15 cellular contexts compared by ENCODE assay signal in genomic region chr2:118989481-118989880, GRCh38. TPM values are rescaled to one million over a fixed set of nuclear protein-coding genes. Genes with fewer than 3 reads are reported as not detected.
A peak's percentile ranks its signal among the peaks of the same experiment; 100 is the strongest.
DNase-seq lines count a peak whose midpoint lies in the region; ATAC-seq lines count a peak whose summit lies in the region.
"Had no signal": no experiment of that assay in that cellular context is flagged by ENCODE, and none has a peak within 500 bp of the region (broad histone marks: within the 10 kb centered on the region; RNA-seq: fewer than 3 reads in every experiment).

No MANE protein-coding gene starts in this region.

- peak; percentile 2 for DNase-seq in activated CD4-positive, alpha-beta memory T cell treated with anti-CD3 and anti-CD28 coated beads, Interleukin-2, amount 10 ng/mL, durations not matched to agents 7 days and 5 days
- DNase-seq in activated CD4-positive, alpha-beta memory T cell treated with anti-CD3 and anti-CD28 coated beads for 36 hours: no peak
- DNase-seq in stimulated activated naive B cell treated with anti-CD40 and anti-IgM and Interleukin-4, amounts not matched to agents 10 μg/mL and 1 μg/mL and 100 μg/mL, for 72 hours: no peak
- no peak for DNase-seq in NCI-H526 (lab: John Stamatoyannopoulos, UW)
- DNase-seq in activated T-cell treated with anti-CD3 and anti-CD28 coated beads, Interleukin-2, amount 50 U/mL, for 1 hour: no peak
- no peak for DNase-seq in anterior cingulate cortex (lab: John Stamatoyannopoulos, UW)
- DNase-seq: effector memory CD4-positive, alpha-beta T cell; IMR-90; kidney glomerular epithelial cell; NCI-H748 treated with DMSO at 0.1 percent for 48 hours; SHP77 treated with DMSO at 0.1 percent for 48 hours had no signal

- CTCF ChIA-PET in activated CD4-positive, alpha-beta memory T cell treated with anti-CD3 and anti-CD28 coated beads, Interleukin-2, amount 10 ng/mL, durations not matched to agents 7 days and 5 days (lab: Charles Lee): no interaction called here
- CTCF ChIA-PET in activated CD4-positive, alpha-beta memory T cell treated with anti-CD3 and anti-CD28 coated beads for 36 hours (lab: Charles Lee): no interaction called here

- intact Hi-C loops in activated CD4-positive, alpha-beta memory T cell treated with anti-CD3 and anti-CD28 coated beads for 36 hours (cut with micrococcal nuclease): no loop called here

- no peaks in the 10 kb centered on the region for H3K9me3 Mint-ChIP-seq in activated CD4-positive, alpha-beta memory T cell treated with anti-CD3 and anti-CD28 coated beads, Interleukin-2, amount 10 ng/mL, durations not matched to agents 7 days and 5 days
- no peaks in the 10 kb centered on the region for H3K9me3 Mint-ChIP-seq in activated CD4-positive, alpha-beta memory T cell treated with anti-CD3 and anti-CD28 coated beads for 36 hours
- H3K9me3 Mint-ChIP-seq in stimulated activated naive B cell treated with anti-CD40 and anti-IgM and Interleukin-4, amounts not matched to agents 10 μg/mL and 1 μg/mL and 100 μg/mL, for 72 hours: peaks cover 0 to 2% of the 10 kb centered on the region in 2 donors
- H3K9me3 Mint-ChIP-seq: CD8-positive, alpha-beta T cell had no signal

- no peak overlapping the region for H3K27ac Mint-ChIP-seq in activated CD4-positive, alpha-beta memory T cell treated with anti-CD3 and anti-CD28 coated beads, Interleukin-2, amount 10 ng/mL, durations not matched to agents 7 days and 5 days
- no peak overlapping the region for H3K27ac Mint-ChIP-seq in activated CD4-positive, alpha-beta memory T cell treated with anti-CD3 and anti-CD28 coated beads for 36 hours
- H3K27ac Mint-ChIP-seq in stimulated activated naive B cell treated with anti-CD40 and anti-IgM and Interleukin-4, amounts not matched to agents 10 μg/mL and 1 μg/mL and 100 μg/mL, for 72 hours: no peak overlapping the region
- H3K27ac Mint-ChIP-seq: CD8-positive, alpha-beta T cell had no signal

- POLR2A ChIA-PET in activated CD4-positive, alpha-beta memory T cell treated with anti-CD3 and anti-CD28 coated beads, Interleukin-2, amount 10 ng/mL, durations not matched to agents 7 days and 5 days (lab: Charles Lee): no interaction called here
- POLR2A ChIA-PET in activated CD4-positive, alpha-beta memory T cell treated with anti-CD3 and anti-CD28 coated beads for 36 hours (lab: Charles Lee): no interaction called here

- no peaks in the 10 kb centered on the region for H3K36me3 Mint-ChIP-seq in activated CD4-positive, alpha-beta memory T cell treated with anti-CD3 and anti-CD28 coated beads, Interleukin-2, amount 10 ng/mL, durations not matched to agents 7 days and 5 days (ENCODE audit: low read depth)
- H3K36me3 Mint-ChIP-seq in activated CD4-positive, alpha-beta memory T cell treated with anti-CD3 and anti-CD28 coated beads for 36 hours: no peaks in the 10 kb centered on the region
- no peaks in the 10 kb centered on the region for H3K36me3 Mint-ChIP-seq in stimulated activated naive B cell treated with anti-CD40 and anti-IgM and Interleukin-4, amounts not matched to agents 10 μg/mL and 1 μg/mL and 100 μg/mL, for 72 hours
- H3K36me3 Mint-ChIP-seq: CD8-positive, alpha-beta T cell had no signal

- no peak overlapping the region for H3K4me3 Mint-ChIP-seq in activated CD4-positive, alpha-beta memory T cell treated with anti-CD3 and anti-CD28 coated beads, Interleukin-2, amount 10 ng/mL, durations not matched to agents 7 days and 5 days
- no peak overlapping the region for H3K4me3 Mint-ChIP-seq in activated CD4-positive, alpha-beta memory T cell treated with anti-CD3 and anti-CD28 coated beads for 36 hours
- H3K4me3 Mint-ChIP-seq in stimulated activated naive B cell treated with anti-CD40 and anti-IgM and Interleukin-4, amounts not matched to agents 10 μg/mL and 1 μg/mL and 100 μg/mL, for 72 hours: no peak overlapping the region
- H3K4me3 Mint-ChIP-seq: CD8-positive, alpha-beta T cell; nephron had no signal

- H3K4me1 Mint-ChIP-seq in activated CD4-positive, alpha-beta memory T cell treated with anti-CD3 and anti-CD28 coated beads, Interleukin-2, amount 10 ng/mL, durations not matched to agents 7 days and 5 days: no peaks in the 10 kb centered on the region
- H3K4me1 Mint-ChIP-seq in activated CD4-positive, alpha-beta memory T cell treated with anti-CD3 and anti-CD28 coated beads for 36 hours (ENCODE audit: low read depth): no peaks in the 10 kb centered on the region
- H3K4me1 Mint-ChIP-seq in stimulated activated naive B cell treated with anti-CD40 and anti-IgM and Interleukin-4, amounts not matched to agents 10 μg/mL and 1 μg/mL and 100 μg/mL, for 72 hours: peaks cover 0 to 1% of the 10 kb centered on the region in 2 donors

- no peaks in the 10 kb centered on the region for H3K27me3 Mint-ChIP-seq in activated CD4-positive, alpha-beta memory T cell treated with anti-CD3 and anti-CD28 coated beads, Interleukin-2, amount 10 ng/mL, durations not matched to agents 7 days and 5 days
- no peaks in the 10 kb centered on the region for H3K27me3 Mint-ChIP-seq in activated CD4-positive, alpha-beta memory T cell treated with anti-CD3 and anti-CD28 coated beads for 36 hours
- peaks cover 0 to 7% of the 10 kb centered on the region in 2 donors for H3K27me3 Mint-ChIP-seq in stimulated activated naive B cell treated with anti-CD40 and anti-IgM and Interleukin-4, amounts not matched to agents 10 μg/mL and 1 μg/mL and 100 μg/mL, for 72 hours

- ATAC-seq in HG02678 (IDR thresholded peaks at IDR 0.05; ENCODE audit: unreplicated experiment) (peak; percentile 62), HG03469 (IDR thresholded peaks at IDR 0.05; ENCODE audit: unreplicated experiment) (peak; percentile 60)
- ATAC-seq in stimulated activated naive B cell treated with anti-CD40 and anti-IgM and Interleukin-4, amounts not matched to agents 10 μg/mL and 1 μg/mL and 100 μg/mL, for 72 hours (replicated peaks): peak; percentile 33 to 84
- ATAC-seq: CD8-positive, alpha-beta T cell had no signal

RNA-seq across cellular contexts. Expression of gene MARCO, which starts 47.5 kb away (rescaled TPM):
- not detected for total RNA-seq in activated CD4-positive, alpha-beta memory T cell treated with anti-CD3 and anti-CD28 coated beads, Interleukin-2, amount 10 ng/mL, durations not matched to agents 7 days and 5 days
- total RNA-seq in activated CD4-positive, alpha-beta memory T cell treated with anti-CD3 and anti-CD28 coated beads for 36 hours: not detected
- total RNA-seq: CD8-positive, alpha-beta T cell; IMR-90 had no signal
